35 cellular contexts compared by ENCODE assay signal in genomic region chr16:19147627-19148026, GRCh38. TPM values are rescaled to one million over a fixed set of nuclear protein-coding genes. Genes with fewer than 3 reads are reported as not detected.
A peak's percentile ranks its signal among the peaks of the same experiment; 100 is the strongest.
DNase-seq lines count a peak whose midpoint lies in the region; ATAC-seq, FAIRE-seq and TF ChIP-seq lines count a peak whose summit lies in the region.
"Had no signal": no experiment of that assay in that cellular context is flagged by ENCODE, and none has a peak within 500 bp of the region (broad histone marks: within the 10 kb centered on the region; RNA-seq: fewer than 3 reads in every experiment).

No MANE protein-coding gene starts in this region.

- H3K9me1 ChIP-seq in K562 (ENCODE audit: control insufficient read depth, insufficient read depth, low read length): no peaks in the 10 kb centered on the region

- no peak for TF ChIP-seq EP300 in HepG2 (IDR thresholded peaks at IDR 0.05; ENCODE audit: low read depth in 2 of 2, low read length in 2 of 2)
- TF ChIP-seq EP300 in HepG2 (CRISPR knock-in tag; IDR thresholded peaks at IDR 0.05; ENCODE audit: borderline replicate concordance): no peak
- TF ChIP-seq EP300 in K562 (IDR thresholded peaks at IDR 0.05; ENCODE audit: low read length): no peak

- no peak overlapping the region for H3K9ac ChIP-seq in HepG2 (ENCODE audit: insufficient read depth, low read depth, low read length)
- no peak overlapping the region for H3K9ac ChIP-seq in K562 (ENCODE audit: insufficient read depth in 1 of 2, low read depth in 2 of 2, low read length in 2 of 2)
- H3K9ac ChIP-seq: BLaER1; BLaER1 treated with 17β-estradiol and CSF1 and Interleukin-3, amounts not matched to agents 10 nM and 100 nM had no signal

- H3K36me3 ChIP-seq in HepG2 (replicated peaks in 1 of 2; ENCODE audit: control insufficient read depth in 1 of 2, insufficient read depth in 2 of 2, low read length in 2 of 2) (no peaks in the 10 kb centered on the region), right lobe of liver (no peaks in the 10 kb centered on the region), HEK293 (ENCODE audit: control insufficient read depth in 2 of 2, insufficient read depth in 1 of 2, low read length in 2 of 2) (no peaks in the 10 kb centered on the region), K562 (ENCODE audit: control insufficient read depth, insufficient read depth, low read length) (no peaks in the 10 kb centered on the region)
- H3K36me3 ChIP-seq: BE2C; BLaER1; BLaER1 treated with 17β-estradiol and CSF1 and Interleukin-3, amounts not matched to agents 10 nM and 100 nM had no signal

- ATAC-seq in HepG2: no peak
- no peak for ATAC-seq in right lobe of liver
- ATAC-seq in K562: no peak
- no peak for ATAC-seq in stimulated activated naive CD8-positive, alpha-beta T cell treated with anti-CD3 and anti-CD28 coated beads, Interleukin-15, amount 100 ng/mL, for 72 hours
- no peak for ATAC-seq in GM18907 (IDR thresholded peaks at IDR 0.05; ENCODE audit: unreplicated experiment)
- ATAC-seq: A549; CD8-positive, alpha-beta T cell had no signal

- no peak overlapping the region for H3K27ac ChIP-seq in HepG2 (ENCODE audit: extremely low read length, insufficient read depth, low read length)
- H3K27ac ChIP-seq in right lobe of liver: no peak overlapping the region
- no peak overlapping the region for H3K27ac ChIP-seq in HEK293 (ENCODE audit: extremely low read depth, low read depth, low read length)
- H3K27ac ChIP-seq in K562 (ENCODE audit: extremely low read depth, low read depth, low read length): no peak overlapping the region
- H3K27ac ChIP-seq: 22Rv1; A549; BLaER1; BLaER1 treated with 17β-estradiol and CSF1 and Interleukin-3, amounts not matched to agents 10 nM and 100 nM; C4-2B had no signal

- BruUV-seq in HepG2 (replicated peaks; lab: Mats Ljungman, UMichigan) (no TSS peak), K562 (replicated peaks; lab: Mats Ljungman, UMichigan) (no TSS peak)

- H3K4me3 ChIP-seq in HepG2 (replicated peaks in 1 of 3; ENCODE audit: insufficient read depth in 1 of 3, low read depth in 2 of 3, low read length in 3 of 3) (no peak overlapping the region), right lobe of liver (no peak overlapping the region), HEK293 (ENCODE audit: low read depth, low read length) (no peak overlapping the region), K562 (no peak overlapping the region)
- H3K4me3 ChIP-seq: A549; BLaER1; BLaER1 treated with 17β-estradiol and CSF1 and Interleukin-3, amounts not matched to agents 10 nM and 100 nM had no signal

- TF ChIP-seq CTCF in HepG2 (CRISPR knock-in tag; IDR thresholded peaks at IDR 0.05) (no peak), right lobe of liver (IDR thresholded peaks at IDR 0.05) (no peak), HEK293 (tag by site-specific recombination; IDR thresholded peaks at IDR 0.05) (no peak), K562 (IDR thresholded peaks at IDR 0.05 in 2 of 3, conservative IDR thresholded peaks at IDR 0.05 in 1 of 3; ENCODE audit: insufficient read depth in 2 of 3, low read depth in 1 of 3, low read length in 3 of 3) (no peak)

- WGBS in HepG2 (ENCODE audit: low lambda C conversion rate): 39% methylated on average over 4 of the region's 4 CpGs
- 100% methylated on average over 3 of the region's 4 CpGs for WGBS in right lobe of liver (ENCODE audit: insufficient coverage, low coverage, low lambda C conversion rate, missing lambda C conversion rate)
- 34% methylated on average over 4 of the region's 4 CpGs for WGBS in K562 (ENCODE audit: insufficient coverage, low coverage, missing lambda C conversion rate)

- H3K4me3 Mint-ChIP-seq in stimulated activated naive CD8-positive, alpha-beta T cell treated with anti-CD3 and anti-CD28 coated beads, Interleukin-15, amount 100 ng/mL, for 72 hours: no peak overlapping the region
- H3K4me3 Mint-ChIP-seq: B cell; CD14-positive monocyte; CD4-positive, alpha-beta memory T cell; CD4-positive, alpha-beta T cell; CD4-positive, CD25-positive, alpha-beta regulatory T cell; CD8-positive, alpha-beta memory T cell; CD8-positive, alpha-beta T cell had no signal

- no peak overlapping the region for H2AFZ ChIP-seq in HepG2 (ENCODE audit: low read length)
- no peak overlapping the region for H2AFZ ChIP-seq in K562 (ENCODE audit: low read depth, low read length)

- H3K27me3 ChIP-seq in HepG2 (ENCODE audit: control insufficient read depth in 1 of 2, insufficient read depth in 2 of 2, low read length in 2 of 2) (peaks cover 2 to 34% of the 10 kb centered on the region in 2 experiments; a peak in 4 of 5 replicates), right lobe of liver (no peaks in the 10 kb centered on the region), K562 (ENCODE audit: control insufficient read depth in 2 of 2, insufficient read depth in 2 of 2, low read length in 2 of 2) (peaks cover 18 to 27% of the 10 kb centered on the region in 2 experiments)
- H3K27me3 ChIP-seq: BE2C; BLaER1; BLaER1 treated with 17β-estradiol and CSF1 and Interleukin-3, amounts not matched to agents 10 nM and 100 nM had no signal

- TF ChIP-seq RAD21 in HepG2 (CRISPR knock-in tag; IDR thresholded peaks at IDR 0.05) (no peak), K562 (CRISPR knock-in tag; conservative IDR thresholded peaks at IDR 0.05 in 1 of 2, IDR thresholded peaks at IDR 0.05 in 1 of 2) (no peak)

- CTCF ChIA-PET in HepG2 (lab: Yijun Ruan, JAX; ENCODE audit: low intra/inter-chr PET ratio, low total read pairs): no interaction called here
- CTCF ChIA-PET in HEK293 (lab: Yijun Ruan, JAX): interaction anchor here (0.6 kb wide), 1 partner anchor 218 kb away, joined by 3 read pairs; no protein-coding TSS in a partner anchor
- CTCF ChIA-PET in K562 (lab: Yijun Ruan, JAX; ENCODE audit: low intra/inter-chr PET ratio): no interaction called here

- DNase-seq in HepG2 (ENCODE audit: low spot score) (no peak), right lobe of liver (no peak), K562 (ENCODE audit: extremely low read depth in 1 of 4, low spot score in 3 of 4) (no peak)
- no peak for DNase-seq in stimulated activated naive CD8-positive, alpha-beta T cell treated with anti-CD3 and anti-CD28 coated beads, Interleukin-15, amount 100 ng/mL, for 72 hours
- DNase-seq: 8988T; ACHN; AML-193; BE2C; C1 segment of cervical spinal cord; Caco-2; Calu3; CD4-positive, alpha-beta memory T cell; CD4-positive, alpha-beta T cell; CD4-positive, CD25-positive, alpha-beta regulatory T cell; CD8-positive, alpha-beta memory T cell; CD8-positive, alpha-beta T cell; COR-L47; DMS153; DMS53; DMS79; DMS79 treated with DMSO at 0.1 percent for 48 hours; DND-41; EL had no signal

- in situ Hi-C loops in HepG2 (cut with HindIII; ENCODE audit: extremely low pct_ligation_motif_present, low pct_unique_long_range_greater_than_20kb): loop anchor here (10.0 kb wide), 1 partner anchor 57 kb away; no protein-coding TSS in a partner anchor
- in situ Hi-C loops in K562 (cut with MboI): no loop called here

- H3K9me3 ChIP-seq in HepG2 (ENCODE audit: low read length) (no peaks in the 10 kb centered on the region), right lobe of liver (no peaks in the 10 kb centered on the region), HEK293 (ENCODE audit: control insufficient read depth, insufficient read depth, low read depth, low read length) (no peaks in the 10 kb centered on the region), K562 (replicated peaks; ENCODE audit: control insufficient read depth, insufficient read depth, low read depth, low read length) (0 out of 2 replicates have a peak, but pooled peaks cover 3% of the 10 kb centered on the region)
- H3K9me3 ChIP-seq: BE2C, Caco-2 had no signal

- intact Hi-C loops in HepG2 (cut with micrococcal nuclease; ENCODE audit: unreplicated experiment) (no loop called here), right lobe of liver (cut with DNase I) (no loop called here), K562 (cut with micrococcal nuclease) (no loop called here)

- H4K20me1 ChIP-seq in HepG2 (ENCODE audit: insufficient read depth, low read length) (no peaks in the 10 kb centered on the region), K562 (replicated peaks; ENCODE audit: control insufficient read depth, insufficient read depth, low read length) (no peaks in the 10 kb centered on the region)
- H4K20me1 ChIP-seq: BLaER1; BLaER1 treated with 17β-estradiol and CSF1 and Interleukin-3, amounts not matched to agents 10 nM and 100 nM had no signal

- peaks cover 29% of the 10 kb centered on the region for H3K27me3 Mint-ChIP-seq in stimulated activated naive CD8-positive, alpha-beta T cell treated with anti-CD3 and anti-CD28 coated beads, Interleukin-15, amount 100 ng/mL, for 72 hours

- no peak overlapping the region for H3K27ac Mint-ChIP-seq in stimulated activated naive CD8-positive, alpha-beta T cell treated with anti-CD3 and anti-CD28 coated beads, Interleukin-15, amount 100 ng/mL, for 72 hours
- H3K27ac Mint-ChIP-seq: B cell; CD4-positive, alpha-beta memory T cell; CD4-positive, alpha-beta T cell; CD4-positive, CD25-positive, alpha-beta regulatory T cell; CD8-positive, alpha-beta memory T cell; CD8-positive, alpha-beta T cell had no signal

- FAIRE-seq in HepG2 (lab: Jason Lieb, UNC) (peak; percentile 40), K562 (lab: Jason Lieb, UNC) (no peak)
- FAIRE-seq: A204.1, A549, D721Med had no signal

- H3K79me2 ChIP-seq in HepG2 (ENCODE audit: insufficient read depth, low read length): no peaks in the 10 kb centered on the region
- no peaks in the 10 kb centered on the region for H3K79me2 ChIP-seq in K562 (ENCODE audit: control insufficient read depth, insufficient read depth, low read length)

- TF ChIP-seq POLR2A in HepG2 (IDR thresholded peaks at IDR 0.05; ENCODE audit: insufficient read depth in 1 of 2, low read depth in 2 of 2, low read length in 2 of 2) (no peak), right lobe of liver (IDR thresholded peaks at IDR 0.05) (no peak), K562 (conservative IDR thresholded peaks at IDR 0.05) (no peak)

- H3K4me2 ChIP-seq in HepG2 (ENCODE audit: low read depth, low read length) (no peak overlapping the region), K562 (ENCODE audit: insufficient read depth, low read length) (no peak overlapping the region)
- H3K4me2 ChIP-seq: A549; BLaER1; BLaER1 treated with 17β-estradiol and CSF1 and Interleukin-3, amounts not matched to agents 10 nM and 100 nM had no signal

- POLR2A ChIA-PET in HepG2 (lab: Yijun Ruan, JAX): no interaction called here
- POLR2A ChIA-PET in HEK293 (lab: Yijun Ruan, JAX): interaction anchor here (0.9 kb wide), 1 partner anchor 30 kb away, joined by 3 read pairs; no protein-coding TSS in a partner anchor
- POLR2A ChIA-PET in K562 (lab: Yijun Ruan, JAX): interaction anchor here (0.6 to 0.7 kb wide), 2 partner anchors 34 to 35 kb away, joined by 3 read pairs; partner anchors contain the start of gene ITPRIPL2

- H3K4me1 Mint-ChIP-seq in stimulated activated naive CD8-positive, alpha-beta T cell treated with anti-CD3 and anti-CD28 coated beads, Interleukin-15, amount 100 ng/mL, for 72 hours: no peaks in the 10 kb centered on the region
- H3K4me1 Mint-ChIP-seq: B cell; CD4-positive, alpha-beta memory T cell; CD4-positive, CD25-positive, alpha-beta regulatory T cell; CD8-positive, alpha-beta memory T cell had no signal

- peaks cover 0 to 19% of the 10 kb centered on the region in 2 donors for H3K9me3 Mint-ChIP-seq in stimulated activated naive CD8-positive, alpha-beta T cell treated with anti-CD3 and anti-CD28 coated beads, Interleukin-15, amount 100 ng/mL, for 72 hours

- H3K4me1 ChIP-seq in HepG2 (ENCODE audit: insufficient read depth, low read length) (no peaks in the 10 kb centered on the region), right lobe of liver (no peaks in the 10 kb centered on the region), HEK293 (ENCODE audit: control insufficient read depth, insufficient read depth, low read length) (peaks cover 3% of the 10 kb centered on the region; the same call in 1 of the 2 replicates), K562 (replicated peaks in 1 of 2; ENCODE audit: control insufficient read depth in 2 of 2, insufficient read depth in 2 of 2, low read length in 2 of 2) (no peaks in the 10 kb centered on the region)
- H3K4me1 ChIP-seq: A549, BLaER1, Caco-2 had no signal

RNA-seq across cellular contexts. Expression of gene SYT17, which starts 20.4 kb away (rescaled TPM):
- total RNA-seq in HepG2 (2016; rRNA removed; fragmentation: Illumina TruSeq; extraction: Trizol) (0.14 TPM in 1 of 2 replicates, not detected in the other), right lobe of liver (10 to 100 TPM in 3 of 6 experiments, 1 to 10 TPM in 3; 8.2 to 14.1 (median 9.5) TPM), K562 (2014; rRNA removed) (not detected in 2 replicates), K562 (2014; rRNA removed; fragmentation: Illumina TruSeq; extraction: Trizol) (not detected in 2 replicates), K562 (2015; rRNA removed; fragmentation: Illumina TruSeq; extraction: Trizol) (not detected in 2 replicates), K562 (2021) (not detected in 2 replicates)
- not detected in 2 replicates for total RNA-seq in HepG2 (2016; cell fraction: cytosol; rRNA removed; fragmentation: Illumina TruSeq; extraction: Trizol; ENCODE audit: low read depth)
- not detected in 2 replicates for total RNA-seq in HepG2 (2016; cell fraction: insoluble cytoplasmic fraction; rRNA removed; fragmentation: Illumina TruSeq; extraction: Trizol)
- not detected in 2 replicates for total RNA-seq in HepG2 (2016; cell fraction: membrane; rRNA removed; fragmentation: Illumina TruSeq; extraction: Trizol)
- total RNA-seq in HepG2 (2016; cell fraction: nucleus; rRNA removed; fragmentation: Illumina TruSeq; extraction: Trizol): 0.34 TPM in 1 of 2 replicates, not detected in the other
- polyA plus RNA-seq in HepG2 (2011; rRNA removed) (0.44 and 0.85 TPM in 2 replicates), K562 (2011; rRNA removed) (not detected in 2 replicates), K562 (2014; fragmentation: Illumina TruSeq; extraction: Trizol) (not detected in 2 replicates), K562 (2014; fragmentation: Nextera tagmentation; extraction: Ambion mirVana) (not detected), K562 (2014; rRNA removed) (not detected in 2 replicates)
- 0.12 and 0.22 TPM in 2 replicates for polyA plus RNA-seq in HepG2 (2011; cell fraction: cytosol; rRNA removed)
- 0.50 and 1.0 TPM in 2 replicates for polyA plus RNA-seq in HepG2 (2011; cell fraction: nucleus; rRNA removed)
- 0.07 TPM in 1 of 2 replicates, not detected in the other for polyA plus RNA-seq in HepG2 (2012)
- 0.08 TPM in 1 of 2 replicates, not detected in the other for polyA plus RNA-seq in HepG2 (2016; cell fraction: cytosol; fragmentation: Illumina TruSeq; extraction: Trizol; ENCODE audit: low read depth)
- polyA plus RNA-seq in HepG2 (2016; cell fraction: insoluble cytoplasmic fraction; fragmentation: Illumina TruSeq; extraction: Trizol; ENCODE audit: low read depth): not detected in 2 replicates
- polyA plus RNA-seq in HepG2 (2016; cell fraction: membrane; fragmentation: Illumina TruSeq; extraction: Trizol; ENCODE audit: low read depth): 0.16 TPM in 1 of 2 replicates, not detected in the other
- 0.67 TPM in 1 of 2 replicates, not detected in the other for polyA plus RNA-seq in HepG2 (2016; cell fraction: nucleus; fragmentation: Illumina TruSeq; extraction: Trizol; ENCODE audit: insufficient read depth, low read depth)
- polyA minus RNA-seq in HepG2 (2011; rRNA and poly(A)+ RNA removed; ENCODE audit: low replicate concordance): 0.56 and 0.72 TPM in 2 replicates
- not detected in 2 replicates for polyA minus RNA-seq in HepG2 (2011; cell fraction: cytosol; rRNA and poly(A)+ RNA removed)
- polyA minus RNA-seq in HepG2 (2011; cell fraction: nucleus; rRNA and poly(A)+ RNA removed): 0.13 and 1.1 TPM in 2 replicates
- not detected in 2 replicates for total RNA-seq in K562 (2011; cell fraction: chromatin; rRNA removed; ENCODE audit: low replicate concordance)
- not detected in 2 replicates for total RNA-seq in K562 (2011; cell fraction: nucleolus; rRNA removed)
- not detected in 2 replicates for total RNA-seq in K562 (2011; cell fraction: nucleoplasm; rRNA removed)
- not detected in 2 replicates for polyA plus RNA-seq in K562 (2011; cell fraction: cytosol; rRNA removed)
- polyA plus RNA-seq in K562 (2011; cell fraction: nucleus; rRNA removed): not detected in 2 replicates
- 0.11 TPM in 1 of 2 replicates, not detected in the other for polyA plus RNA-seq in K562 (2012)
- not detected in 2 replicates for polyA minus RNA-seq in K562 (2011; rRNA and poly(A)+ RNA removed)
- polyA minus RNA-seq in K562 (2011; cell fraction: cytosol; rRNA and poly(A)+ RNA removed): not detected in 2 replicates
- polyA minus RNA-seq in K562 (2011; cell fraction: nucleus; rRNA and poly(A)+ RNA removed): not detected in 2 replicates
- total RNA-seq: CD4-positive, alpha-beta memory T cell; CD4-positive, alpha-beta T cell; CD4-positive, CD25-positive, alpha-beta regulatory T cell; CD8-positive, alpha-beta memory T cell; CD8-positive, alpha-beta T cell had no signal
- polyA plus RNA-seq: BJ; CD4-positive, alpha-beta memory T cell; CD8-positive, alpha-beta memory T cell had no signal

RNA-seq across cellular contexts. Expression of gene ITPRIPL2, which starts 33.9 kb away (rescaled TPM):
- 11.7 and 12.6 TPM in 2 replicates for total RNA-seq in HepG2 (2016; rRNA removed; fragmentation: Illumina TruSeq; extraction: Trizol)
- total RNA-seq in HepG2 (2016; cell fraction: cytosol; rRNA removed; fragmentation: Illumina TruSeq; extraction: Trizol; ENCODE audit: low read depth): 1.3 and 1.4 TPM in 2 replicates
- 9.9 and 12.5 TPM in 2 replicates for total RNA-seq in HepG2 (2016; cell fraction: insoluble cytoplasmic fraction; rRNA removed; fragmentation: Illumina TruSeq; extraction: Trizol)
- 6.5 and 6.9 TPM in 2 replicates for total RNA-seq in HepG2 (2016; cell fraction: membrane; rRNA removed; fragmentation: Illumina TruSeq; extraction: Trizol)
- total RNA-seq in HepG2 (2016; cell fraction: nucleus; rRNA removed; fragmentation: Illumina TruSeq; extraction: Trizol): 12.3 and 13.3 TPM in 2 replicates
- polyA plus RNA-seq in HepG2 (2011; rRNA removed): 5.9 and 7.6 TPM in 2 replicates
- 5.4 and 6.5 TPM in 2 replicates for polyA plus RNA-seq in HepG2 (2011; cell fraction: cytosol; rRNA removed)
- 13.1 and 13.2 TPM in 2 replicates for polyA plus RNA-seq in HepG2 (2011; cell fraction: nucleus; rRNA removed)
- polyA plus RNA-seq in HepG2 (2012): 4.2 and 5.8 TPM in 2 replicates
- polyA plus RNA-seq in HepG2 (2016; cell fraction: cytosol; fragmentation: Illumina TruSeq; extraction: Trizol; ENCODE audit: low read depth): 0.55 and 0.58 TPM in 2 replicates
- 4.7 and 5.5 TPM in 2 replicates for polyA plus RNA-seq in HepG2 (2016; cell fraction: insoluble cytoplasmic fraction; fragmentation: Illumina TruSeq; extraction: Trizol; ENCODE audit: low read depth)
- 1.4 and 1.5 TPM in 2 replicates for polyA plus RNA-seq in HepG2 (2016; cell fraction: membrane; fragmentation: Illumina TruSeq; extraction: Trizol; ENCODE audit: low read depth)
- polyA plus RNA-seq in HepG2 (2016; cell fraction: nucleus; fragmentation: Illumina TruSeq; extraction: Trizol; ENCODE audit: insufficient read depth, low read depth): 10.7 and 12.0 TPM in 2 replicates
- 13.8 and 32.7 TPM in 2 replicates for polyA minus RNA-seq in HepG2 (2011; rRNA and poly(A)+ RNA removed; ENCODE audit: low replicate concordance)
- 17.7 TPM in 2 replicates for polyA minus RNA-seq in HepG2 (2011; cell fraction: cytosol; rRNA and poly(A)+ RNA removed)
- 13.6 and 16.7 TPM in 2 replicates for polyA minus RNA-seq in HepG2 (2011; cell fraction: nucleus; rRNA and poly(A)+ RNA removed)
- total RNA-seq in right lobe of liver: 10 to 100 TPM; 12.2 to 23.5 (median 17.7) TPM
- 1.7 and 2.8 TPM in 2 replicates for total RNA-seq in K562 (2011; cell fraction: chromatin; rRNA removed; ENCODE audit: low replicate concordance)
- 2.4 and 2.8 TPM in 2 replicates for total RNA-seq in K562 (2011; cell fraction: nucleolus; rRNA removed)
- total RNA-seq in K562 (2011; cell fraction: nucleoplasm; rRNA removed): 2.9 and 4.4 TPM in 2 replicates
- 0.64 and 1.4 TPM in 2 replicates for total RNA-seq in K562 (2014; rRNA removed)
- total RNA-seq in K562 (2014; rRNA removed; fragmentation: Illumina TruSeq; extraction: Trizol): 0.76 and 0.80 TPM in 2 replicates
- total RNA-seq in K562 (2015; rRNA removed; fragmentation: Illumina TruSeq; extraction: Trizol): 0.58 and 0.75 TPM in 2 replicates
- total RNA-seq in K562 (2021): 2.1 and 2.2 TPM in 2 replicates
- 0.65 and 0.77 TPM in 2 replicates for polyA plus RNA-seq in K562 (2011; rRNA removed)
- polyA plus RNA-seq in K562 (2011; cell fraction: cytosol; rRNA removed): 0.65 and 1.1 TPM in 2 replicates
- 0.66 and 1.5 TPM in 2 replicates for polyA plus RNA-seq in K562 (2011; cell fraction: nucleus; rRNA removed)
- 0.74 and 1.3 TPM in 2 replicates for polyA plus RNA-seq in K562 (2012)
- polyA plus RNA-seq in K562 (2014; fragmentation: Illumina TruSeq; extraction: Trizol): 0.48 and 0.54 TPM in 2 replicates
- polyA plus RNA-seq in K562 (2014; fragmentation: Nextera tagmentation; extraction: Ambion mirVana): under 1 TPM; 0.04 to 0.11 TPM
- polyA plus RNA-seq in K562 (2014; rRNA removed): 0.45 and 1.3 TPM in 2 replicates
- polyA minus RNA-seq in K562 (2011; rRNA and poly(A)+ RNA removed): 1.0 and 1.2 TPM in 2 replicates
- 1.2 and 1.8 TPM in 2 replicates for polyA minus RNA-seq in K562 (2011; cell fraction: cytosol; rRNA and poly(A)+ RNA removed)
- polyA minus RNA-seq in K562 (2011; cell fraction: nucleus; rRNA and poly(A)+ RNA removed): 1.2 and 1.8 TPM in 2 replicates
